Comparison of ENCODE assay signal across 22 cellular contexts in the genomic region with DNA sequence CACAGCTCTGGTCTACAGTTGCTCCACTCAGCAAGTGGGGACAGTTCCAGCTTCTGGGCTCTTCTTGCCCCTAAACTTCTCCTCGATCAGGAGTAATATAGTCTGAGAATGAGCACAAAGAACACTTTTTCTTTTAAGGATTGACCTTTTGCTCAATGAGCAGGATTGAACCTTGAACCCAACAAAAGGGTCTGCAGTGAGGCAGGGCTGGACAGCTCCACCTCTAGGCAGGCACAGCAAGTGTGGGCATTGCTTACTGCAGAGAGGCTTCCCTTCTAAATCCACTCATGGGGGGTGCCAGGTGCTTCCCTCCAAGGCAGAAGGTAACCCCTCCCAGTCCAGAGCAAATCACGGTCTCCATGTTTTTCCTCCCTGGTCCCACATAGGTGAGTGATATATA.
"Had no signal": no experiment of that assay in that cellular context is flagged by ENCODE, and none has a peak within 500 bp of the region (broad histone marks: within the 10 kb centered on the region; RNA-seq: fewer than 3 reads in every experiment).

No MANE protein-coding gene starts in this region.

- ATAC-seq: activated CD4-positive, CD25-positive, alpha-beta regulatory T cell treated with anti-CD3 and anti-CD28 coated beads, Interleukin-2, amount 50 U/mL, for 24 hours; activated CD8-positive, alpha-beta T cell treated with anti-CD3 and anti-CD28 coated beads for 36 hours; activated T-cell treated with anti-CD3 and anti-CD28 coated beads, Interleukin-2, amount 50 U/mL, for 72 hours; PC-3 had no signal

- H3K36me3 Mint-ChIP-seq: activated naive CD4-positive, alpha-beta T cell treated with anti-CD3 and anti-CD28 coated beads, Interleukin-2, amount 10 ng/mL, durations not matched to agents 7 days and 5 days; activated naive CD8-positive, alpha-beta T cell treated with anti-CD3 and anti-CD28 coated beads for 36 hours had no signal

- H3K4me3 ChIP-seq: cardiac muscle cell had no signal

- H3K4me1 Mint-ChIP-seq: activated naive CD4-positive, alpha-beta T cell treated with anti-CD3 and anti-CD28 coated beads, Interleukin-2, amount 10 ng/mL, durations not matched to agents 7 days and 5 days; activated naive CD8-positive, alpha-beta T cell treated with anti-CD3 and anti-CD28 coated beads for 36 hours had no signal

- H3K27ac ChIP-seq: brain microvascular endothelial cell, cardiac muscle cell, VCaP had no signal

- H3K4me3 Mint-ChIP-seq: activated CD8-positive, alpha-beta T cell treated with anti-CD3 and anti-CD28 coated beads for 36 hours; activated naive CD4-positive, alpha-beta T cell treated with anti-CD3 and anti-CD28 coated beads, Interleukin-2, amount 10 ng/mL, durations not matched to agents 7 days and 5 days; activated naive CD8-positive, alpha-beta T cell treated with anti-CD3 and anti-CD28 coated beads for 36 hours; activated T-cell treated with anti-CD3 and anti-CD28 coated beads, Interleukin-2, amount 50 U/mL, for 72 hours had no signal

- H3K27me3 ChIP-seq: brain microvascular endothelial cell had no signal

- DNase-seq: activated CD4-positive, alpha-beta T cell treated with anti-CD3 and anti-CD28 coated beads for 4 hours; activated CD8-positive, alpha-beta memory T cell treated with anti-CD3 and anti-CD28 coated beads, Interleukin-2, amount 50 U/mL, for 4 hours; activated CD8-positive, alpha-beta T cell treated with anti-CD3 and anti-CD28 coated beads for 36 hours; activated gamma-delta T cell treated with Interleukin-2 at 50 U/mL for 16 hours; activated naive CD4-positive, alpha-beta T cell treated with anti-CD3 and anti-CD28 coated beads, Interleukin-2, amount 10 ng/mL, durations not matched to agents 7 days and 5 days; activated naive CD8-positive, alpha-beta T cell treated with anti-CD3 and anti-CD28 coated beads for 36 hours; activated T-cell treated with anti-CD3 and anti-CD28 coated beads, Interleukin-2, amount 50 U/mL, for 72 hours; brain microvascular endothelial cell; Kasumi-1; NCI-H1105 treated with DMSO at 0.1 percent for 48 hours; NCI-H1436 treated with DMSO at 0.1 percent for 48 hours; NCI-H187; NCI-H2081; NCI-H446; NCI-H524; PC-3; SIG-M5; T-helper 1 cell had no signal

- H3K9me3 Mint-ChIP-seq: activated CD8-positive, alpha-beta T cell treated with anti-CD3 and anti-CD28 coated beads for 36 hours; activated naive CD4-positive, alpha-beta T cell treated with anti-CD3 and anti-CD28 coated beads, Interleukin-2, amount 10 ng/mL, durations not matched to agents 7 days and 5 days; activated naive CD8-positive, alpha-beta T cell treated with anti-CD3 and anti-CD28 coated beads for 36 hours; activated T-cell treated with anti-CD3 and anti-CD28 coated beads, Interleukin-2, amount 50 U/mL, for 72 hours; activated T-helper 2 cell treated with anti-CD3 and anti-CD28 coated beads, Interferon-gamma antibody, Interleukin-2, Interleukin-4, amounts not matched to agents 10 μg/mL and 5 μg/mL and 100 μg/mL, durations not matched to agents 14 hours and 24 hours and 36 hours had no signal

- H3K36me3 ChIP-seq: brain microvascular endothelial cell, cardiac muscle cell had no signal

- H3K27ac Mint-ChIP-seq: activated CD8-positive, alpha-beta T cell treated with anti-CD3 and anti-CD28 coated beads for 36 hours; activated naive CD4-positive, alpha-beta T cell treated with anti-CD3 and anti-CD28 coated beads, Interleukin-2, amount 10 ng/mL, durations not matched to agents 7 days and 5 days; activated naive CD8-positive, alpha-beta T cell treated with anti-CD3 and anti-CD28 coated beads for 36 hours; activated T-cell treated with anti-CD3 and anti-CD28 coated beads, Interleukin-2, amount 50 U/mL, for 72 hours; activated T-helper 2 cell treated with anti-CD3 and anti-CD28 coated beads, Interferon-gamma antibody, Interleukin-2, Interleukin-4, amounts not matched to agents 10 μg/mL and 5 μg/mL and 100 μg/mL, durations not matched to agents 14 hours and 24 hours and 36 hours had no signal
